ENCODE assay signal across 8 cellular contexts in the genomic region with DNA sequence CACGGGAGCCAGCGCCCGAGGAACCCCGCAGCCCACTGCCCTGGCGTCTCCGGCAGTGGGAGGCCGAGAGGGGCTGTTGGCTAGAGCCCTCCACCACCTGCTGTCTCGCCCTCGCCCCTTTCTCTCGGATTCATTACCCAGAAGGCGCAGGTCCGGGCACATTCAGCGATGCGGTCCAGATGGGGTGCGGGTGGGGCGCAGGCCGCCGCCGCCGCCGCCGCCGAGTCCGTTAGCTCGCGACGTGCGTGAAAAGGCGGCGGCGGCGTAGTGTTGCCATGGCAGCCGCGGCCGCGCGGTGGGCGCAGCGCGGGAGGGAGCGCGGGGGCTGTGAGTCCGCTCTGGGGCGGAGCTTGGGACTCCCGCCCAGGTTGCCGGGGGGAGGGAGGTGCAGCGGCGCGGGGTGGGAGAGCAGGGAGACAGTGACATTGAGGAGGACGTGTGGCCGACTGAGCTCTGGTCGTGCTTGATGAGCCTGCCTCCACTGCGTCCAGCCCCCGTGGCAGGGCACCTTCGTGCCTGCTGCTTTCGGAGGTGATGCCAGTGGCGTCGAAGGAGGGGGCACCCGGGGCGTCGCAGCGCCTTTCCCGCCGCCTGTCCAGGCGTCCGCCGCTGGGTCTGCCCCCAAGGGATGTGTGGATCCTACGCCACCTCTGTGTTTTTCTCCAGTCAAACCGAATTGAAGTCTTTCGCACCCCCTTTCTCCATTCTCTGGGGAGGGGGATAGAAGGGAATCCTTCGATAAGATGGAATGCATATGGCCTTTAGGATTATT. TPM values are rescaled to one million over a fixed set of nuclear protein-coding genes. Genes with fewer than 3 reads are reported as not detected.
DNase-seq lines count a peak whose midpoint lies in the region; ATAC-seq and TF ChIP-seq lines count a peak whose summit lies in the region.

A gene (minus strand): TSS at position 358 of the 772 bp plus-strand sequence. CDS start 23,774 bp downstream, outside the sequence.

- H3K4me3 ChIP-seq in BLaER1 treated with 17β-estradiol and CSF1 and Interleukin-3, amounts not matched to agents 10 nM and 100 nM: peak within 1 kb of the TSS; percentile 88 to 98 (median 93)
- H3K4me3 ChIP-seq in duodenal mucosa (ENCODE audit: low read depth in 1 of 2, low read length in 2 of 2) (peak within 1 kb of the TSS; percentile 84 to 95), lower lobe of right lung (peak within 1 kb of the TSS; percentile 89)

- H3K36me3 ChIP-seq in BLaER1 treated with 17β-estradiol and CSF1 and Interleukin-3, amounts not matched to agents 10 nM and 100 nM: peaks cover 0 to 11% (median 0%) of the 10 kb centered on the region in 11 experiments; a peak in 2 of 22 replicates
- H3K36me3 ChIP-seq in duodenal mucosa (ENCODE audit: control insufficient read depth in 1 of 2, insufficient read depth in 2 of 2, low read length in 2 of 2) (no peaks in the 10 kb centered on the region), lower lobe of right lung (no peaks in the 10 kb centered on the region)

- peaks cover 43 to 66% (median 60%) of the 10 kb centered on the region in 10 experiments for H3K4me1 ChIP-seq in BLaER1 treated with 17β-estradiol and CSF1 and Interleukin-3, amounts not matched to agents 10 nM and 100 nM
- H3K4me1 ChIP-seq in duodenal mucosa (ENCODE audit: control insufficient read depth in 1 of 2, insufficient read depth in 2 of 2, low read length in 2 of 2) (peaks cover 3 to 11% of the 10 kb centered on the region in 2 donors), lower lobe of right lung (peaks cover 20% of the 10 kb centered on the region)

- DNase-seq in NCI-H524 treated with DMSO at 0.1 percent for 48 hours (lab: John Stamatoyannopoulos, UW) (peak; percentile 73), lower lobe of right lung (peak; percentile 78)
- DNase-seq in activated CD4-positive, alpha-beta T cell treated with anti-CD3 and anti-CD28 coated beads, Interleukin-2, amount 50 U/mL, for 48 hours: peak; percentile 74 to 75
- DNase-seq in stimulated activated CD4-positive, alpha-beta T cell treated with anti-CD3 and anti-CD28 coated beads, TNF-alpha, amount 100 ng/mL, for 1 hour (ENCODE audit: low read depth in 3 of 3, low spot score in 1 of 3): peak; percentile 27 to 52 (median 43)

- H3K27ac ChIP-seq in BLaER1 treated with 17β-estradiol and CSF1 and Interleukin-3, amounts not matched to agents 10 nM and 100 nM: peak within 1 kb of the TSS; percentile 63 to 92 (median 89); a peak in 21 of 22 replicates
- H3K27ac ChIP-seq in duodenal mucosa (ENCODE audit: low read depth, low read length) (peak within 1 kb of the TSS; percentile 65), lower lobe of right lung (peak within 1 kb of the TSS; percentile 86)

- peak; percentile 35 for TF ChIP-seq POLR2A in GM19099 (IDR thresholded peaks at IDR 0.05; ENCODE audit: extremely low read depth, insufficient read length, low read depth)

- H4K20me1 ChIP-seq in BLaER1 treated with 17β-estradiol and CSF1 and Interleukin-3, amounts not matched to agents 10 nM and 100 nM: no peaks in the 10 kb centered on the region; a peak in 1 of 22 replicates

- H3K27me3 ChIP-seq in BLaER1 treated with 17β-estradiol and CSF1 and Interleukin-3, amounts not matched to agents 10 nM and 100 nM: no peaks in the 10 kb centered on the region
- H3K27me3 ChIP-seq in duodenal mucosa (ENCODE audit: control insufficient read depth in 1 of 2, insufficient read depth in 2 of 2, low read length in 2 of 2): no peaks in the 10 kb centered on the region
- no peaks in the 10 kb centered on the region for H3K27me3 ChIP-seq in lower lobe of right lung (ENCODE audit: low read depth)

- H3K9me3 ChIP-seq in BLaER1 treated with 17β-estradiol and CSF1 and Interleukin-3, amounts not matched to agents 10 nM and 100 nM (replicated peaks in 1 of 11): peaks cover 0 to 12% (median 0%) of the 10 kb centered on the region in 11 experiments; a peak in 2 of 22 replicates
- no peaks in the 10 kb centered on the region for H3K9me3 ChIP-seq in duodenal mucosa (ENCODE audit: control insufficient read depth in 1 of 2, low read length in 2 of 2)
- H3K9me3 ChIP-seq in lower lobe of right lung: no peaks in the 10 kb centered on the region

- intact Hi-C loops in lower lobe of right lung (cut with DNase I): no loop called here

- ATAC-seq in HG03378 (IDR thresholded peaks at IDR 0.05; ENCODE audit: unreplicated experiment): peak; percentile 28
- ATAC-seq in lower lobe of right lung: peak; percentile 92 to 93

- peak within 1 kb of the TSS; percentile 80 to 94 (median 87) for H3K4me2 ChIP-seq in BLaER1 treated with 17β-estradiol and CSF1 and Interleukin-3, amounts not matched to agents 10 nM and 100 nM

- no peak for TF ChIP-seq CTCF in lower lobe of right lung (IDR thresholded peaks at IDR 0.05)

- H3K9ac ChIP-seq in BLaER1 treated with 17β-estradiol and CSF1 and Interleukin-3, amounts not matched to agents 10 nM and 100 nM: peak within 1 kb of the TSS; percentile 83 to 94 (median 89)
- H3K9ac ChIP-seq in duodenal mucosa (ENCODE audit: low read depth in 1 of 2, low read length in 2 of 2): peak within 1 kb of the TSS; percentile 56 to 65

RNA-seq across cellular contexts. Expression of the gene that starts here (rescaled TPM):
- total RNA-seq in lower lobe of right lung: 18.4 TPM

Comparison
In these comparisons a context has a peak if more than half of its experiments do, and no peak if none do; other contexts are left out.
1. Peak in every context shown above with its lines: DNase-seq, ATAC-seq, H3K4me3 ChIP-seq and H3K27ac ChIP-seq.